In the genomic region with DNA sequence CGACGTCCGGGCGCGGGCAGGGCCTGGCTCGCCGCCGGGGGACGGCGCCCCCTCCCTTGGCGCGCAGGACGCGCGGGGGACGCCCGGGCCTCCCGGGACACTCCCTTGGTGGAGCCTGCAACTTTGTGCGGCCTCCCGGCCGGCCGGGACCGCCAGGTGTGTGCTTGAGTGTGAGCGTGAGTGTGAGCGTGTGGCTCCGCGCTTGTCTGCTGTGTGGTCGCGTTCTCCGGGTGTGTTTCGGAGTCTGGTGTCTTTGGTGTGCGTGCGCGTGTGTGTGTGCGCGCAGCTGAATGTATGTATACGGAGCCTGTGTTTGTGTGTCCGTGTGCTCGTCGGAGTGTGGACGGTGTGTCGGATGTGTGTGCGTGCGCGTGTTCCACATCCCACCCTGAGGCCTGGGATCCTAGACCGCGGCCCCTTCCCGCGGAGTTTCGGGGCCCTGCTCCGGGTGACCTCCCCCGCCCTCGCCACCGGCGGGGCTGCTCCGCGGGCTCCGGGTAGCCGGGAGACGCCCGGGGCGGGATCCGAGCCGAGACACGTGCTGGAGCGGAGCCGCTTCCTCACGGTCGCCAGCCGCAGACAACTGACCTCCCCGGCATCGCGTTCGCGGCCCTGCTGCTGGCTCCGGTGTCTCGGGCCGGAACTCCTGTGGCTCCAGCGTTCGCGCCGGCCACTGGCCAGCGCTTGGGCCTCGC, we compare ENCODE assay signal across 8 cellular contexts. TPM values are rescaled to one million over a fixed set of nuclear protein-coding genes. Genes with fewer than 3 reads are reported as not detected.
A peak's percentile ranks its signal among the peaks of the same experiment; 100 is the strongest.
DNase-seq lines count a peak whose midpoint lies in the region; ATAC-seq, FAIRE-seq and TF ChIP-seq lines count a peak whose summit lies in the region.

No MANE protein-coding gene starts in this region.

- H3K27me3 ChIP-seq in fibroblast of lung (ENCODE audit: control insufficient read depth, insufficient read depth, low read length) = peaks cover 27% of the 10 kb centered on the region

- H3K9me3 ChIP-seq in fibroblast of lung (ENCODE audit: control insufficient read depth, insufficient read depth, low read depth, low read length) = no peaks in the 10 kb centered on the region

- no peak for FAIRE-seq in D721Med (lab: Jason Lieb, UNC)

- no peaks in the 10 kb centered on the region for H3K9me3 Mint-ChIP-seq in nephron progenitor cell

- H3K36me3 ChIP-seq in fibroblast of lung (ENCODE audit: control insufficient read depth, insufficient read depth, low read length) = no peaks in the 10 kb centered on the region

- peak overlapping the region in 3 of 4 experiments; percentile 4 to 48 (median 33) for H3K4me3 ChIP-seq in fibroblast of lung (replicated peaks in 1 of 4; ENCODE audit: control extremely low read depth in 1 of 4, insufficient read depth in 1 of 4, low read depth in 3 of 4, low read length in 4 of 4)

- H3K4me1 ChIP-seq in fibroblast of lung (ENCODE audit: control insufficient read depth, extremely low read depth, insufficient read depth, low read length) = peaks cover 8% of the 10 kb centered on the region

- peak overlapping the region; percentile 53 for H2AFZ ChIP-seq in fibroblast of lung (ENCODE audit: low read length)

- peak overlapping the region; percentile 92 for H3K4me3 Mint-ChIP-seq in nephron progenitor cell

- no peaks in the 10 kb centered on the region for H3K79me2 ChIP-seq in fibroblast of lung (ENCODE audit: control insufficient read depth, insufficient read depth, low read length)

- H3K27ac Mint-ChIP-seq in nephron progenitor cell = peak overlapping the region; percentile 45

- H3K36me3 Mint-ChIP-seq in nephron progenitor cell (ENCODE audit: low read depth) = no peaks in the 10 kb centered on the region

- no peaks in the 10 kb centered on the region for H4K20me1 ChIP-seq in fibroblast of lung (ENCODE audit: control insufficient read depth, extremely low read depth, insufficient read depth, low read length)

- H3K27ac ChIP-seq in VCaP = peak overlapping the region; percentile 43; the same call in 1 of the 2 replicates
- H3K27ac ChIP-seq in fibroblast of lung (ENCODE audit: insufficient read depth, low read length) = no peak overlapping the region

- H3K4me2 ChIP-seq in fibroblast of lung (ENCODE audit: extremely low read depth, insufficient read depth, low read length) = peak overlapping the region; percentile 54

- no peak for TF ChIP-seq CTCF in VCaP (conservative IDR thresholded peaks at IDR 0.05)
- TF ChIP-seq CTCF in fibroblast of lung (conservative IDR thresholded peaks at IDR 0.05 in 1 of 2, IDR thresholded peaks at IDR 0.05 in 1 of 2; ENCODE audit: low read depth in 1 of 2, low read length in 2 of 2) = no peak
- no peak for TF ChIP-seq CTCF in nephron progenitor cell (IDR thresholded peaks at IDR 0.05)
- no peak for TF ChIP-seq CTCF in D721Med (IDR thresholded peaks at IDR 0.05; ENCODE audit: insufficient read depth, missing control alignments)

- ATAC-seq in HG02970 (IDR thresholded peaks at IDR 0.05; ENCODE audit: low FRiP score, unreplicated experiment) = no peak

- H3K4me1 Mint-ChIP-seq in nephron progenitor cell = peaks cover 62% of the 10 kb centered on the region

- DNase-seq in NCI-H1417 (lab: John Stamatoyannopoulos, UW) (peak in 2 of 3 experiments; percentile 50 to 55), NCI-H1417 treated with DMSO at 0.1 percent for 48 hours (lab: John Stamatoyannopoulos, UW) (no peak), fibroblast of lung (ENCODE audit: low read depth in 2 of 2) (peak; percentile 29 to 43), nephron progenitor cell (peak; percentile 68), D721Med (ENCODE audit: insufficient read length, low spot score) (no peak), anterior cingulate cortex (lab: John Stamatoyannopoulos, UW) (no peak)

- H3K27me3 Mint-ChIP-seq in nephron progenitor cell (ENCODE audit: low read depth, poor library complexity) = peaks cover 46% of the 10 kb centered on the region

- no peak overlapping the region for H3K9ac ChIP-seq in fibroblast of lung (ENCODE audit: insufficient read depth, low read length)

RNA-seq across cellular contexts. Expression of gene PTPRU, which starts 1.7 kb away (rescaled TPM):
- 25.8 and 27.0 TPM in 2 replicates for total RNA-seq in fibroblast of lung
- polyA plus RNA-seq in fibroblast of lung = 0.58 and 1.4 TPM in 2 replicates
- 1.5 and 3.1 TPM in 2 replicates for polyA plus RNA-seq in fibroblast of lung (2012)
- 2.6 and 17.7 TPM in 2 replicates for polyA minus RNA-seq in fibroblast of lung (ENCODE audit: low replicate concordance)

RNA-seq across cellular contexts. Expression of gene MECR, which starts 7.3 kb away (rescaled TPM):
- total RNA-seq in fibroblast of lung = 16.9 and 17.5 TPM in 2 replicates
- polyA plus RNA-seq in fibroblast of lung = 19.8 and 21.0 TPM in 2 replicates
- polyA plus RNA-seq in fibroblast of lung (2012) = 30.5 and 31.6 TPM in 2 replicates
- 25.3 and 62.5 TPM in 2 replicates for polyA minus RNA-seq in fibroblast of lung (ENCODE audit: low replicate concordance)

RNA-seq across cellular contexts. Expression of gene SRSF4, which starts 56.4 kb away (rescaled TPM):
- total RNA-seq in fibroblast of lung = 46.2 and 51.4 TPM in 2 replicates
- polyA plus RNA-seq in fibroblast of lung = 59.2 and 61.9 TPM in 2 replicates
- 54.1 and 54.4 TPM in 2 replicates for polyA plus RNA-seq in fibroblast of lung (2012)
- polyA minus RNA-seq in fibroblast of lung (ENCODE audit: low replicate concordance) = 7.6 and 8.7 TPM in 2 replicates

Comparison
In these comparisons a context has a peak if more than half of its experiments do, and no peak if none do; other contexts are left out.
1. DNase-seq: peak in NCI-H1417 (2 of 3), fibroblast of lung (2 of 2) and nephron progenitor cell (single experiment); none in NCI-H1417 treated with DMSO at 0.1 percent for 48 hours (single experiment), D721Med (single experiment) and anterior cingulate cortex (0 of 58).